In the genomic region with DNA sequence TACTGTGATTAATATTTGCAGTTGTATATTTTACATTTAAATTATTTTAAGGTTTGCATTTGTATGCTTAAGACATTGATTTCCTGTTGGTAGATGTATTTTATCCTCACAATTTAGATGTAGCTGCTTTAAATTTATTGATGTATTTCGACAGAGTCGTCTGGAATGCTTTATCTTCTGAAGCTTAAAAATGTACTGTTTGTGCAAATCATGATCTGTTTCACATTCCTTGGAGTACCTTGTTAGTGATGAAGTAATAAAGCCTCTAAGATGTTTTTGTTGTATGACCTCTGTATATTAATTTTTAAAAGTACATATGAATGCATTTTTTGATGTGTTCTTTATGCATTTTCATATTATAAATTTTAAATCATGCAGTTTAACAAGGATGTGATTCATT, we compare ENCODE assay signal across 9 cellular contexts. TPM values are rescaled to one million over a fixed set of nuclear protein-coding genes. Genes with fewer than 3 reads are reported as not detected.
DNase-seq lines count a peak whose midpoint lies in the region; ATAC-seq, FAIRE-seq and TF ChIP-seq lines count a peak whose summit lies in the region.
"Had no signal": no experiment of that assay in that cellular context is flagged by ENCODE, and none has a peak within 500 bp of the region (broad histone marks: within the 10 kb centered on the region; RNA-seq: fewer than 3 reads in every experiment).

No MANE protein-coding gene starts in this region.

- no peaks in the 10 kb centered on the region for H3K9me1 ChIP-seq in keratinocyte (ENCODE audit: control insufficient read depth, extremely low read depth, insufficient read depth, low read length)

- peaks cover 18% of the 10 kb centered on the region for H3K4me1 ChIP-seq in keratinocyte (ENCODE audit: control insufficient read depth, extremely low read depth, insufficient read depth, low read length)

- H3K36me3 ChIP-seq in keratinocyte (ENCODE audit: control insufficient read depth in 2 of 2, extremely low read depth in 1 of 2, insufficient read depth in 2 of 2, low read length in 2 of 2), result peaks cover 0 to 3% of the 10 kb centered on the region in 2 experiments

- no peak for FAIRE-seq in keratinocyte (lab: Jason Lieb, UNC)

- peaks cover 12% of the 10 kb centered on the region for H3K9me3 Mint-ChIP-seq in activated CD4-positive, alpha-beta T cell treated with anti-CD3 and anti-CD28 coated beads, Interleukin-2, amount 10 ng/mL, durations not matched to agents 24 days and 14 days
- H3K9me3 Mint-ChIP-seq in activated naive CD8-positive, alpha-beta T cell treated with anti-CD3 and anti-CD28 coated beads for 36 hours, result peaks cover 15% of the 10 kb centered on the region

- peak overlapping the region; percentile 98 for H3K4me2 ChIP-seq in keratinocyte (ENCODE audit: control insufficient read depth, extremely low read depth, insufficient read depth, low read depth, low read length)

- no peak for TF ChIP-seq CTCF in keratinocyte (optimal IDR thresholded peaks at IDR 0.05 in 1 of 3, IDR thresholded peaks at IDR 0.05 in 1 of 3, conservative IDR thresholded peaks at IDR 0.05 in 1 of 3; ENCODE audit: extremely low read depth in 1 of 3, insufficient read depth in 2 of 3, low read length in 3 of 3)

- H3K36me3 Mint-ChIP-seq in activated CD4-positive, alpha-beta T cell treated with anti-CD3 and anti-CD28 coated beads, Interleukin-2, amount 10 ng/mL, durations not matched to agents 24 days and 14 days (ENCODE audit: low read depth), result peaks cover 63% of the 10 kb centered on the region
- peaks cover 71% of the 10 kb centered on the region for H3K36me3 Mint-ChIP-seq in activated naive CD8-positive, alpha-beta T cell treated with anti-CD3 and anti-CD28 coated beads for 36 hours

- no peak overlapping the region for H2AFZ ChIP-seq in keratinocyte (ENCODE audit: control insufficient read depth, low read length)

- H4K20me1 ChIP-seq in keratinocyte (ENCODE audit: control insufficient read depth, extremely low read depth, insufficient read depth, low read length), result no peaks in the 10 kb centered on the region

- H3K4me3 ChIP-seq in keratinocyte (ENCODE audit: control insufficient read depth in 2 of 3, extremely low read depth in 1 of 3, insufficient read depth in 2 of 3, low read depth in 1 of 3, low read length in 3 of 3), result peak overlapping the region; percentile 61 to 96 (median 96)

- H3K27me3 Mint-ChIP-seq in activated CD4-positive, alpha-beta T cell treated with anti-CD3 and anti-CD28 coated beads, Interleukin-2, amount 10 ng/mL, durations not matched to agents 24 days and 14 days, result no peaks in the 10 kb centered on the region
- peaks cover 7% of the 10 kb centered on the region for H3K27me3 Mint-ChIP-seq in activated naive CD8-positive, alpha-beta T cell treated with anti-CD3 and anti-CD28 coated beads for 36 hours

- H3K4me1 Mint-ChIP-seq in activated CD4-positive, alpha-beta T cell treated with anti-CD3 and anti-CD28 coated beads, Interleukin-2, amount 10 ng/mL, durations not matched to agents 24 days and 14 days, result peaks cover 51% of the 10 kb centered on the region
- peaks cover 58% of the 10 kb centered on the region for H3K4me1 Mint-ChIP-seq in activated naive CD8-positive, alpha-beta T cell treated with anti-CD3 and anti-CD28 coated beads for 36 hours

- dilution Hi-C loops in keratinocyte (cut with MboI; ENCODE audit: extremely low pct_ligation_motif_present, low sequenced_read_pairs), result loop anchor here (25.0 kb wide), 1 partner anchor 90 kb away; no protein-coding TSS in a partner anchor

- peaks cover 85% of the 10 kb centered on the region for H3K79me2 ChIP-seq in keratinocyte (ENCODE audit: control insufficient read depth, insufficient read depth, low read length)

- H3K9me3 ChIP-seq in keratinocyte (ENCODE audit: control insufficient read depth, low read depth, low read length), result no peaks in the 10 kb centered on the region

- no peak for ATAC-seq in GM19397 (IDR thresholded peaks at IDR 0.05; ENCODE audit: unreplicated experiment)

- H3K27ac ChIP-seq in keratinocyte (ENCODE audit: control insufficient read depth, insufficient read depth, low read length) (peak overlapping the region; percentile 100), temporal lobe (ENCODE audit: low read depth, low read length) (peak overlapping the region; percentile 98)

- no peak for DNase-seq in activated CD4-positive, alpha-beta T cell treated with anti-CD3 and anti-CD28 coated beads, Interleukin-2, amount 10 ng/mL, durations not matched to agents 24 days and 14 days
- DNase-seq in activated CD4-positive, alpha-beta T cell treated with anti-CD3 and anti-CD28 coated beads for 48 hours, result no peak
- no peak for DNase-seq in activated naive CD8-positive, alpha-beta T cell treated with anti-CD3 and anti-CD28 coated beads for 36 hours
- DNase-seq in keratinocyte (ENCODE audit: low read depth, low spot score) (no peak), NCI-H2227 treated with DMSO at 0.1 percent for 48 hours (lab: John Stamatoyannopoulos, UW) (no peak), NOMO-1 treated with DMSO at 0.1 percent for 48 hours (lab: John Stamatoyannopoulos, UW; ENCODE audit: unreplicated experiment) (no peak)
- DNase-seq: DMS79 treated with DMSO at 0.1 percent for 48 hours had no signal

- H3K9ac ChIP-seq in keratinocyte (ENCODE audit: control insufficient read depth, extremely low read depth, insufficient read depth, low read length), result peak overlapping the region; percentile 100

- H3K4me3 Mint-ChIP-seq in activated CD4-positive, alpha-beta T cell treated with anti-CD3 and anti-CD28 coated beads, Interleukin-2, amount 10 ng/mL, durations not matched to agents 24 days and 14 days, result peak overlapping the region; percentile 95
- H3K4me3 Mint-ChIP-seq in activated naive CD8-positive, alpha-beta T cell treated with anti-CD3 and anti-CD28 coated beads for 36 hours, result peak overlapping the region; percentile 97

- peak overlapping the region; percentile 73 for H3K27ac Mint-ChIP-seq in activated CD4-positive, alpha-beta T cell treated with anti-CD3 and anti-CD28 coated beads, Interleukin-2, amount 10 ng/mL, durations not matched to agents 24 days and 14 days
- H3K27ac Mint-ChIP-seq in activated naive CD8-positive, alpha-beta T cell treated with anti-CD3 and anti-CD28 coated beads for 36 hours, result peak overlapping the region; percentile 100

- no peaks in the 10 kb centered on the region for H3K27me3 ChIP-seq in keratinocyte (ENCODE audit: control insufficient read depth, extremely low read depth, insufficient read depth, low read length)

- intact Hi-C loops in activated CD4-positive, alpha-beta T cell treated with anti-CD3 and anti-CD28 coated beads, Interleukin-2, amount 10 ng/mL, durations not matched to agents 24 days and 14 days (cut with micrococcal nuclease), result no loop called here

RNA-seq across cellular contexts. Expression of a gene that starts 1.9 kb away (rescaled TPM):
- total RNA-seq in activated CD4-positive, alpha-beta T cell treated with anti-CD3 and anti-CD28 coated beads, Interleukin-2, amount 10 ng/mL, durations not matched to agents 24 days and 14 days, result 105 and 111 TPM in 2 replicates
- 10 to 100 TPM; 92.8 to 95.7 TPM for total RNA-seq in activated naive CD8-positive, alpha-beta T cell treated with anti-CD3 and anti-CD28 coated beads for 36 hours
- 35.3 to 62.0 TPM (median 50.8 TPM) in 3 replicates for polyA plus RNA-seq in keratinocyte
- polyA plus RNA-seq in keratinocyte (2011; ENCODE audit: low read depth), result 361 TPM
- polyA plus RNA-seq in keratinocyte (2011; cell fraction: cytosol; rRNA removed), result 35.2 and 40.9 TPM in 2 replicates
- polyA plus RNA-seq in keratinocyte (2011; cell fraction: nucleus; rRNA removed), result 193 and 213 TPM in 2 replicates
- 30.4 and 63.0 TPM in 2 replicates for polyA plus RNA-seq in keratinocyte (2012; ENCODE audit: low replicate concordance)
- polyA minus RNA-seq in keratinocyte, result 64.5 to 125 TPM (median 70.1 TPM) in 3 replicates
- 31.3 TPM for polyA minus RNA-seq in keratinocyte (2011; cell fraction: cytosol; rRNA and poly(A)+ RNA removed)
- polyA minus RNA-seq in keratinocyte (2011; cell fraction: nucleus; rRNA and poly(A)+ RNA removed), result 143 and 290 TPM in 2 replicates
- 93.4 TPM for total RNA-seq in temporal lobe
